ENCODE assay signal across 8 cellular contexts in the genomic region with DNA sequence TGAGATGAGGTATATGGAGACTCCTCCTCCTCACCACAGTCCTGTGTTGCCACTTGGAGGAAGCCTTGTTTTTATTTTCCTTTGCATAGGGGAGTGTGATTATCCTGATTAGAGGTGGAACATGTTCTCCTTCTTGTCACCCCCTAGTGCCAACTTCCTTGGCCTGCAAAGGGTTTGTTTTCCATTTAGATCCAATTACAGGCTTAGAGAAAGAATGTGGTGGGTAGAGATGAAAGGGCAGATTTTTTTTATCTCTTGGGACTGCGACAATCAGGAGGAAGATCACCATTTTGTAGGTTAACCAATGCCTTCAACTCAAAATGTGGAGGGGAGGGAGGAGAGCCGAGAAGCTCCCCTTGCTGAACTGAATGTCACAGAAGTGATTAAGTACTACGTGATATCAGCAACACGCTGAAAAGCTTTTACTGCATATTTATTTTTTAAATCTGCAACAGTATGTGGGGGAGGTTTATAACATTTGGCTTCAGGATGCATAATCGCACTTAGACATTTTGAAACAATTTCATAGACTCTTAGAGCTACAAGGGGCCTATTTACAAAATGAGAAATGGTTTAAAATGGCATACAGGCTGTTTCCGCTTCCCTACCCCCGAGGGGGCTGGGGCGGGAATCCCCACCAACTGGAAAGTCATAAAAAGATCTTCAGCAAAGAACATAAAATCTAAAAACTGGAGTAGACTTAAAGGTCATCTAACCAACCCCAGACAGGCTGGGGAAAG. TPM values are rescaled to one million over a fixed set of nuclear protein-coding genes. Genes with fewer than 3 reads are reported as not detected.
A peak's percentile ranks its signal among the peaks of the same experiment; 100 is the strongest.
DNase-seq lines count a peak whose midpoint lies in the region; ATAC-seq and TF ChIP-seq lines count a peak whose summit lies in the region.

No MANE protein-coding gene starts in this region.

- H3K27ac ChIP-seq in ACC112 (ENCODE audit: low read depth, low read length) (peak overlapping the region; percentile 37), VCaP (peak overlapping the region; percentile 51), mesenchymal stem cell (ENCODE audit: low read length, poor library complexity, severe bottlenecking) (peak overlapping the region; percentile 91), caudate nucleus (ENCODE audit: low read depth, low read length) (no peak overlapping the region)

- no peak overlapping the region for H2BK120ac ChIP-seq in mesenchymal stem cell (ENCODE audit: low read depth, low read length)

- peaks cover 1% of the 10 kb centered on the region for H3K79me1 ChIP-seq in mesenchymal stem cell (replicated peaks; ENCODE audit: low read length, poor library complexity, severe bottlenecking)

- H3K9me3 Mint-ChIP-seq in endothelial cell (ENCODE audit: unreplicated experiment) = no peaks in the 10 kb centered on the region

- no peak for DNase-seq in mesenchymal stem cell
- DNase-seq in endothelial cell (ENCODE audit: low spot score) = no peak
- no peak for DNase-seq in caudate nucleus (lab: John Stamatoyannopoulos, UW)
- no peak for DNase-seq in activated CD8-positive, alpha-beta memory T cell treated with anti-CD3 and anti-CD28 coated beads, Interleukin-2, amount 50 U/mL, for 48 hours

- H3K27me3 ChIP-seq in ACC112 (ENCODE audit: insufficient read depth, low read length) = no peaks in the 10 kb centered on the region
- H3K27me3 ChIP-seq in mesenchymal stem cell (ENCODE audit: control insufficient read depth in 1 of 2, insufficient read depth in 1 of 2, low read length in 2 of 2) = no peaks in the 10 kb centered on the region

- H3K4ac ChIP-seq in mesenchymal stem cell (ENCODE audit: low read depth in 1 of 2, low read length in 2 of 2) = no peak overlapping the region

- 0 out of 2 replicates have a peak, but pooled peaks cover 10% of the 10 kb centered on the region for H3K36me3 ChIP-seq in ACC112 (ENCODE audit: insufficient read depth, low read length)
- H3K36me3 ChIP-seq in mesenchymal stem cell (ENCODE audit: control insufficient read depth in 1 of 2, insufficient read depth in 2 of 2, low read depth in 1 of 2, low read length in 2 of 2) = peaks cover 0 to 8% of the 10 kb centered on the region in 2 experiments

- H3K14ac ChIP-seq in mesenchymal stem cell (ENCODE audit: low read length in 2 of 2) = no peak overlapping the region

- H3K18ac ChIP-seq in mesenchymal stem cell (ENCODE audit: low read depth in 1 of 2, low read length in 2 of 2) = no peak overlapping the region

- H4K8ac ChIP-seq in mesenchymal stem cell (ENCODE audit: low read length) = no peak overlapping the region

- TF ChIP-seq CTCF in VCaP (conservative IDR thresholded peaks at IDR 0.05) (no peak), endothelial cell (IDR thresholded peaks at IDR 0.05; ENCODE audit: unreplicated experiment) (no peak)

- peak overlapping the region; percentile 61 for H2BK5ac ChIP-seq in mesenchymal stem cell (ENCODE audit: low read depth, low read length, poor library complexity, severe bottlenecking)

- no peak overlapping the region for H2BK15ac ChIP-seq in mesenchymal stem cell (ENCODE audit: low read depth, poor library complexity, severe bottlenecking)

- H3K4me3 Mint-ChIP-seq in endothelial cell (ENCODE audit: unreplicated experiment) = no peak overlapping the region

- H3K9ac ChIP-seq in mesenchymal stem cell (ENCODE audit: low read length) = peak overlapping the region; percentile 84

- H3K27me3 Mint-ChIP-seq in endothelial cell (ENCODE audit: unreplicated experiment) = peaks cover 2% of the 10 kb centered on the region

- peaks cover 35% of the 10 kb centered on the region for H3K4me1 Mint-ChIP-seq in endothelial cell (ENCODE audit: unreplicated experiment)

- H3K23ac ChIP-seq in mesenchymal stem cell (ENCODE audit: low read length in 2 of 2) = no peak overlapping the region

- ATAC-seq in GM18868 (IDR thresholded peaks at IDR 0.05; ENCODE audit: unreplicated experiment) (peak; percentile 27), HG03039 (IDR thresholded peaks at IDR 0.05; ENCODE audit: unreplicated experiment) (no peak)

- peaks cover 69% of the 10 kb centered on the region for H3K4me1 ChIP-seq in ACC112 (ENCODE audit: control insufficient read depth, insufficient read depth, low read length, unreplicated experiment)
- peaks cover 15% of the 10 kb centered on the region for H3K4me1 ChIP-seq in mesenchymal stem cell (ENCODE audit: control insufficient read depth, insufficient read depth, low read depth, low read length)

- no peak overlapping the region for H2AFZ ChIP-seq in ACC112 (ENCODE audit: low read length, unreplicated experiment)
- H2AFZ ChIP-seq in mesenchymal stem cell (ENCODE audit: low read depth, low read length) = no peak overlapping the region

- peak overlapping the region; percentile 81 for H2AK5ac ChIP-seq in mesenchymal stem cell (ENCODE audit: low read length, severe bottlenecking)

- WGBS in mesenchymal stem cell = 81% methylated on average over 7 of the region's 8 CpGs

- H3K79me2 ChIP-seq in ACC112 (ENCODE audit: control insufficient read depth, insufficient read depth, low read length, unreplicated experiment) = peaks cover 56% of the 10 kb centered on the region

- no peak overlapping the region for H2BK12ac ChIP-seq in mesenchymal stem cell (ENCODE audit: low read length in 2 of 2)

- H4K91ac ChIP-seq in mesenchymal stem cell (ENCODE audit: low read length) = no peak overlapping the region

- no peaks in the 10 kb centered on the region for H3K9me3 ChIP-seq in mesenchymal stem cell (ENCODE audit: control insufficient read depth, low read length)

- H3K4me3 ChIP-seq in ACC112 (ENCODE audit: low read depth, low read length) = peak overlapping the region; percentile 72
- peak overlapping the region in 1 of 2 experiments; percentile 71 for H3K4me3 ChIP-seq in mesenchymal stem cell (ENCODE audit: insufficient read depth in 1 of 2, low read depth in 1 of 2, low read length in 2 of 2)

- no peak overlapping the region for H3K27ac Mint-ChIP-seq in endothelial cell (ENCODE audit: unreplicated experiment)

- H3K36me3 Mint-ChIP-seq in endothelial cell (ENCODE audit: low read depth, unreplicated experiment) = no peaks in the 10 kb centered on the region

- H3K4me2 ChIP-seq in mesenchymal stem cell (ENCODE audit: low read length, poor library complexity, severe bottlenecking) = peak overlapping the region; percentile 61

RNA-seq across cellular contexts. Expression of a gene that starts 2.4 kb away (rescaled TPM):
- 22.4 TPM for polyA plus RNA-seq in mesenchymal stem cell (2013, experiment 1 of 2)
- polyA plus RNA-seq in mesenchymal stem cell (2013, experiment 2 of 2) = 23.5 TPM
- total RNA-seq in endothelial cell (ENCODE audit: unreplicated experiment) = 9.5 TPM
